Comparison of ENCODE assay signal across 9 cellular contexts in the genomic region with DNA sequence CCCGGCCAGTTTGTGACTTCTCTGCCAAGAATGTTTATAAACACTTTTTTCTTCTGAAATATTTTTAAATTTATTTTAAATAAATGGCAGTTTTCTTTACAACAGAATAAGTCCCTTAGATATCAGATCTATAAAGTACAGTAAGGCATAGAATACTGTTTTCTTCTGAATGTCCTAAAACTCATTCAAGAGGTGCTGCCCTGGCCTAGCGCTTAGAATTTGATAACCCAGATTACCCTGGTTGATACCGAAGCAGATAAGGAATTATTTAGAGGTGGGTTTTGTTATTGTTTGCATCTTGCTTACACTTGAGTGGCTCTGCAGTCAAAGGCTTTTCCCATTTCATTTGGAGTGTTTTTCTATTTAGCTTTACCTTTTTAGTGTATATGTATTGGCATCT. TPM values are rescaled to one million over a fixed set of nuclear protein-coding genes. Genes with fewer than 3 reads are reported as not detected.
DNase-seq lines count a peak whose midpoint lies in the region; ATAC-seq and TF ChIP-seq lines count a peak whose summit lies in the region.
"Had no signal": no experiment of that assay in that cellular context is flagged by ENCODE, and none has a peak within 500 bp of the region (broad histone marks: within the 10 kb centered on the region; RNA-seq: fewer than 3 reads in every experiment).

No MANE protein-coding gene starts in this region.

- H2AK5ac ChIP-seq in mesendoderm (ENCODE audit: low read length) = no peak overlapping the region

- no peak for ATAC-seq in HG03175 (IDR thresholded peaks at IDR 0.05; ENCODE audit: unreplicated experiment)
- ATAC-seq in activated naive CD4-positive, alpha-beta T cell treated with anti-CD3 and anti-CD28 coated beads, Interleukin-2, amount 50 U/mL, for 72 hours = no peak

- no peak overlapping the region for H2BK5ac ChIP-seq in mesendoderm (ENCODE audit: low read length)

- peaks cover 14% of the 10 kb centered on the region for H3K4me1 Mint-ChIP-seq in glutamatergic neuron (ENCODE audit: low read depth, unreplicated experiment)

- peaks cover 14% of the 10 kb centered on the region for H3K4me1 ChIP-seq in smooth muscle cell (ENCODE audit: low read depth)
- H3K4me1 ChIP-seq in mesendoderm (ENCODE audit: control insufficient read depth, low read depth, low read length) = peaks cover 2% of the 10 kb centered on the region

- H3K79me1 ChIP-seq in mesendoderm (ENCODE audit: low read length) = no peaks in the 10 kb centered on the region

- H3K9me3 Mint-ChIP-seq in glutamatergic neuron (ENCODE audit: unreplicated experiment) = peaks cover 2% of the 10 kb centered on the region
- no peaks in the 10 kb centered on the region for H3K9me3 Mint-ChIP-seq in activated naive CD4-positive, alpha-beta T cell treated with anti-CD3 and anti-CD28 coated beads, Interleukin-2, amount 50 U/mL, for 72 hours

- no peak for DNase-seq in HFF-Myc (ENCODE audit: extremely low read depth, low read depth)
- no peak for DNase-seq in WERI-Rb-1
- no peak for DNase-seq in glutamatergic neuron
- no peak for DNase-seq in smooth muscle cell (lab: John Stamatoyannopoulos, UW; ENCODE audit: unreplicated experiment)
- no peak for DNase-seq in mesendoderm
- DNase-seq in DMS79 treated with DMSO at 0.1 percent for 48 hours (lab: John Stamatoyannopoulos, UW) = no peak
- DNase-seq in activated naive CD4-positive, alpha-beta T cell treated with anti-CD3 and anti-CD28 coated beads, Interleukin-2, amount 50 U/mL, for 72 hours (ENCODE audit: low spot score in 2 of 2) = no peak
- DNase-seq: activated CD4-positive, alpha-beta T cell treated with anti-CD3 and anti-CD28 coated beads for 4 hours had no signal

- H3K27me3 ChIP-seq in WERI-Rb-1 (ENCODE audit: insufficient read depth, low read depth, severe bottlenecking) (no peaks in the 10 kb centered on the region), smooth muscle cell (ENCODE audit: low read depth) (no peaks in the 10 kb centered on the region), mesendoderm (ENCODE audit: insufficient read depth, low read length, poor library complexity) (no peaks in the 10 kb centered on the region)

- no peaks in the 10 kb centered on the region for H4K20me1 ChIP-seq in smooth muscle cell (ENCODE audit: low read depth)

- H3K4me2 ChIP-seq in smooth muscle cell (peak overlapping the region; percentile 97), mesendoderm (ENCODE audit: low read length) (no peak overlapping the region)

- no peak overlapping the region for H3K27ac ChIP-seq in WERI-Rb-1
- H3K27ac ChIP-seq in smooth muscle cell (ENCODE audit: low read depth) = no peak overlapping the region
- H3K27ac ChIP-seq in mesendoderm (ENCODE audit: low read depth, low read length) = no peak overlapping the region

- H3K9me3 ChIP-seq in WERI-Rb-1 (ENCODE audit: severe bottlenecking) (no peaks in the 10 kb centered on the region), smooth muscle cell (replicated peaks; ENCODE audit: low read depth) (no peaks in the 10 kb centered on the region)

- H3K4me3 Mint-ChIP-seq in glutamatergic neuron (ENCODE audit: unreplicated experiment) = peak overlapping the region; percentile 98

- H3K4ac ChIP-seq in mesendoderm (ENCODE audit: low read depth, low read length) = no peak overlapping the region

- H4K5ac ChIP-seq in mesendoderm (ENCODE audit: low read length) = no peak overlapping the region

- no peak overlapping the region for H2BK120ac ChIP-seq in mesendoderm (ENCODE audit: low read depth, low read length)

- H3K36me3 ChIP-seq in WERI-Rb-1 = peaks cover 29% of the 10 kb centered on the region
- H3K36me3 ChIP-seq in smooth muscle cell (ENCODE audit: low read depth) = no peaks in the 10 kb centered on the region
- no peaks in the 10 kb centered on the region for H3K36me3 ChIP-seq in mesendoderm (ENCODE audit: control insufficient read depth, insufficient read depth, low read length)

- H3K27ac Mint-ChIP-seq in glutamatergic neuron (ENCODE audit: unreplicated experiment) = peak overlapping the region; percentile 38
- H3K27ac Mint-ChIP-seq in activated naive CD4-positive, alpha-beta T cell treated with anti-CD3 and anti-CD28 coated beads, Interleukin-2, amount 50 U/mL, for 72 hours = peak overlapping the region in 1 of 2 donors; percentile 91

- no peak overlapping the region for H2BK15ac ChIP-seq in mesendoderm (replicated peaks; ENCODE audit: low read depth)

- H2AFZ ChIP-seq in smooth muscle cell (ENCODE audit: low read depth) = no peak overlapping the region

- no peak overlapping the region for H3K9ac ChIP-seq in smooth muscle cell (ENCODE audit: low read depth)
- no peak overlapping the region for H3K9ac ChIP-seq in mesendoderm (ENCODE audit: low read length)

- H3K79me2 ChIP-seq in smooth muscle cell (ENCODE audit: low read depth) (peaks cover 14% of the 10 kb centered on the region), mesendoderm (ENCODE audit: control insufficient read depth, insufficient read depth, low read length) (no peaks in the 10 kb centered on the region)

- H3K56ac ChIP-seq in mesendoderm (ENCODE audit: low read length) = no peak overlapping the region

- H4K8ac ChIP-seq in mesendoderm (ENCODE audit: low read depth, low read length) = no peak overlapping the region

- no peak for TF ChIP-seq CTCF in HFF-Myc (IDR thresholded peaks at IDR 0.05; ENCODE audit: low read depth, low read length, missing control alignments)
- TF ChIP-seq CTCF in WERI-Rb-1 (IDR thresholded peaks at IDR 0.05; ENCODE audit: low read depth, low read length) = no peak
- TF ChIP-seq CTCF in glutamatergic neuron (IDR thresholded peaks at IDR 0.05; ENCODE audit: partially characterized antibody, unreplicated experiment) = no peak
- TF ChIP-seq CTCF in smooth muscle cell (IDR thresholded peaks at IDR 0.05; ENCODE audit: borderline replicate concordance, insufficient read depth, poor library complexity, severe bottlenecking) = no peak

- no peaks in the 10 kb centered on the region for H3K27me3 Mint-ChIP-seq in glutamatergic neuron (ENCODE audit: unreplicated experiment)

- 79% methylated on average over 3 of the region's 3 CpGs for WGBS in smooth muscle cell (ENCODE audit: low lambda C conversion rate)
- WGBS in mesendoderm (ENCODE audit: extremely low coverage, insufficient coverage, low lambda C conversion rate) = no CpG with 5 or more reads among the region's 3 CpGs

- no peak overlapping the region for H3K23ac ChIP-seq in mesendoderm (ENCODE audit: low read length)

- no peaks in the 10 kb centered on the region for H3F3A ChIP-seq in smooth muscle cell (ENCODE audit: low read depth)

- H3K18ac ChIP-seq in mesendoderm (ENCODE audit: low read length) = no peak overlapping the region

- H3K4me3 ChIP-seq in HFF-Myc (replicated peaks; ENCODE audit: low read depth, low read length) (peak overlapping the region; percentile 62), WERI-Rb-1 (ENCODE audit: low read depth, low read length) (peak overlapping the region; percentile 67), smooth muscle cell (peak overlapping the region; percentile 87), mesendoderm (ENCODE audit: low read length) (no peak overlapping the region)

- no peaks in the 10 kb centered on the region for H3K36me3 Mint-ChIP-seq in glutamatergic neuron (ENCODE audit: unreplicated experiment)
- H3K36me3 Mint-ChIP-seq in activated naive CD4-positive, alpha-beta T cell treated with anti-CD3 and anti-CD28 coated beads, Interleukin-2, amount 50 U/mL, for 72 hours = peaks cover 0 to 12% of the 10 kb centered on the region in 2 donors

RNA-seq across cellular contexts. Expression of a gene that starts 1.1 kb away (rescaled TPM):
- total RNA-seq in glutamatergic neuron (ENCODE audit: unreplicated experiment) (48.0 TPM), smooth muscle cell (12.4 and 14.7 TPM in 2 replicates)
- polyA plus RNA-seq in smooth muscle cell = 11.5 and 11.7 TPM in 2 replicates
- polyA plus RNA-seq in mesendoderm (2013, experiment 1 of 2) = 13.5 TPM
- polyA plus RNA-seq in mesendoderm (2013, experiment 2 of 2) = 14.4 TPM
- total RNA-seq in activated naive CD4-positive, alpha-beta T cell treated with anti-CD3 and anti-CD28 coated beads, Interleukin-2, amount 50 U/mL, for 72 hours = 10 to 100 TPM; 19.2 to 25.2 TPM

RNA-seq across cellular contexts. Expression of a gene that starts 1.3 kb away (rescaled TPM):
- total RNA-seq in glutamatergic neuron (ENCODE audit: unreplicated experiment) (35.9 TPM), smooth muscle cell (49.7 and 53.1 TPM in 2 replicates)
- 41.3 and 45.4 TPM in 2 replicates for polyA plus RNA-seq in smooth muscle cell
- polyA plus RNA-seq in mesendoderm (2013, experiment 1 of 2) = 61.5 TPM
- 64.1 TPM for polyA plus RNA-seq in mesendoderm (2013, experiment 2 of 2)
- total RNA-seq in activated naive CD4-positive, alpha-beta T cell treated with anti-CD3 and anti-CD28 coated beads, Interleukin-2, amount 50 U/mL, for 72 hours = 10 to 100 TPM; 81.4 to 85.0 TPM

RNA-seq across cellular contexts. Expression of a gene that starts 21.7 kb away (rescaled TPM):
- total RNA-seq in glutamatergic neuron (ENCODE audit: unreplicated experiment) (0.83 TPM), smooth muscle cell (not detected in 2 replicates)
- not detected in 2 replicates for polyA plus RNA-seq in smooth muscle cell
- polyA plus RNA-seq in mesendoderm (2013, experiment 1 of 2) = 11.5 TPM
- 12.2 TPM for polyA plus RNA-seq in mesendoderm (2013, experiment 2 of 2)
- total RNA-seq in activated naive CD4-positive, alpha-beta T cell treated with anti-CD3 and anti-CD28 coated beads, Interleukin-2, amount 50 U/mL, for 72 hours = 10 to 100 TPM in 1 of 2 donors, 1 to 10 TPM in 1; 7.3 to 19.3 TPM

RNA-seq across cellular contexts. Expression of a gene that starts 30.0 kb away (rescaled TPM):
- total RNA-seq in glutamatergic neuron (ENCODE audit: unreplicated experiment) (63.6 TPM), smooth muscle cell (30.7 and 32.0 TPM in 2 replicates)
- polyA plus RNA-seq in smooth muscle cell = 37.1 and 48.4 TPM in 2 replicates
- 15.2 TPM for polyA plus RNA-seq in mesendoderm (2013, experiment 1 of 2)
- polyA plus RNA-seq in mesendoderm (2013, experiment 2 of 2) = 14.9 TPM
- 10 to 100 TPM; 38.5 to 39.2 TPM for total RNA-seq in activated naive CD4-positive, alpha-beta T cell treated with anti-CD3 and anti-CD28 coated beads, Interleukin-2, amount 50 U/mL, for 72 hours

RNA-seq across cellular contexts. Expression of a gene that starts 30.7 kb away (rescaled TPM):
- 20.3 TPM for total RNA-seq in glutamatergic neuron (ENCODE audit: unreplicated experiment)
- total RNA-seq in smooth muscle cell = 11.0 and 12.9 TPM in 2 replicates
- polyA plus RNA-seq in smooth muscle cell = 6.6 and 11.6 TPM in 2 replicates
- polyA plus RNA-seq in mesendoderm (2013, experiment 1 of 2) = 24.9 TPM
- 24.8 TPM for polyA plus RNA-seq in mesendoderm (2013, experiment 2 of 2)
- total RNA-seq in activated naive CD4-positive, alpha-beta T cell treated with anti-CD3 and anti-CD28 coated beads, Interleukin-2, amount 50 U/mL, for 72 hours = 100 to 1,000 TPM in 1 of 2 donors, 10 to 100 TPM in 1; 93.7 to 169 TPM
